ENCODE assay signal across 8 cellular contexts in the genomic region with DNA sequence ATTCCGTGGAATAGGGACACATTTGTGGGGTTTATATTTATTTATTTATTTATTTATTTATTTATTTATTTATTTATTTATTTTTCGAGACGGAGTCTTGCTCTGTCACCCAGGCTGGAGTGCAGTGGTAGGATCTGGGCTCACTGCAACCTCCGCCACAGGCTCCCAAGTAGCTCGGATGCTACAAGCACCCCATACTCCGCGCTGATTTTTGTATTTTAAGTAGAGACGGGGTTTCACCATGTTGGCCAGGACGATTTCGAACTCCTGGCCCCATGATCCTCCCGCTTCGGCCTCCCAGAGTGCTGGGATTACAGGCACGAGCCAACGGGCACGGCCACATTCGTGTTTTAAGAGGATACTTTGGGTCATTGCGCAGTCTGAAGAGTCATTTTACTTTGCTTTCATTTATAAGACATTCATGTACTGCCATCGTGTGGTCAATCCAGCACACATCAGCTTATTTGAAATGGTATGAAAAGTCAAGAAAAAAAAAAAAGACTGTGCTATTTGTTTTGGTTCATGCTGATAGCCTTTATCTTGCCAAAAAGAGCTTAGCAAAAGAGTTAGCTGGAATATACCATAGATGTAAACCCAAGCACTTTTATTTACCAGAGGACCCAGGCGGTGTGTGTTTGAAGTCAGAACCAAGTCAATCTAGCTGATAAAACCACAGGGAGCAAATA.
DNase-seq lines count a peak whose midpoint lies in the region; ATAC-seq lines count a peak whose summit lies in the region.

No MANE protein-coding gene starts in this region.

- ATAC-seq in GM21529 (IDR thresholded peaks at IDR 0.05; ENCODE audit: unreplicated experiment) (peak; percentile 86), HG03457 (IDR thresholded peaks at IDR 0.05; ENCODE audit: unreplicated experiment) (peak; percentile 77)

- DNase-seq in Daoy (ENCODE audit: low read depth) (peak; percentile 1), NCI-H748 (lab: John Stamatoyannopoulos, UW; ENCODE audit: unreplicated experiment) (peak; percentile 57), fibroblast of peridontal ligament (ENCODE audit: extremely low read depth) (peak; percentile 67), lung microvascular endothelial cell (ENCODE audit: low read depth in 2 of 2) (peak; percentile 7 to 13), superior temporal gyrus (ENCODE audit: extremely low spot score) (peak; percentile 52)
- DNase-seq in activated CD4-positive, alpha-beta T cell treated with anti-CD3 and anti-CD28 coated beads for 48 hours: peak; percentile 2

Comparison
In these comparisons a context has a peak if more than half of its experiments do, and no peak if none do; other contexts are left out.
1. Peak in every context shown above with its lines: DNase-seq and ATAC-seq.
2. DNase-seq: peak in every context shown above with its lines; median percentile 67 in fibroblast of peridontal ligament; 57 in NCI-H748; 52 in superior temporal gyrus; 10 in lung microvascular endothelial cell; 2 in activated CD4-positive, alpha-beta T cell treated with anti-CD3 and anti-CD28 coated beads for 48 hours; 1 in Daoy.